In genomic region chr9:98995971-98996504, GRCh38 we compare ENCODE assay signal across 22 cellular contexts. TPM values are rescaled to one million over a fixed set of nuclear protein-coding genes. Genes with fewer than 3 reads are reported as not detected.
"Had no signal": no experiment of that assay in that cellular context is flagged by ENCODE, and none has a peak within 500 bp of the region (broad histone marks: within the 10 kb centered on the region; RNA-seq: fewer than 3 reads in every experiment).

No MANE protein-coding gene starts in this region.

- DNase-seq: activated CD4-positive, alpha-beta T cell treated with anti-CD3 and anti-CD28 coated beads, Interleukin-2, amount 50 U/mL, for 1 hour; activated CD4-positive, CD25-positive, alpha-beta regulatory T cell treated with anti-CD3 and anti-CD28 coated beads, Interleukin-2, amount 50 U/mL, for 72 hours; activated effector memory CD4-positive, alpha-beta T cell treated with Interleukin-2 at 50 U/mL for 16 hours; activated naive CD4-positive, alpha-beta T cell treated with anti-CD3 and anti-CD28 coated beads, Interleukin-2, amount 10 ng/mL, durations not matched to agents 7 days and 5 days; immature natural killer cell; kidney glomerular epithelial cell; left lung; mammary epithelial cell; SJCRH30; stimulated activated CD4-positive, alpha-beta T cell treated with anti-CD3 and anti-CD28 coated beads, Interleukin-2, amount 100 ng/mL, for 48 hours; stimulated activated naive CD4-positive, alpha-beta T cell treated with Interleukin-2 at 50 U/mL for 16 hours; T-helper 1 cell; WERI-Rb-1 had no signal

- H3K36me3 ChIP-seq: left lung, neutrophil, pancreas, SJCRH30, suprapubic skin, upper lobe of left lung, WERI-Rb-1 had no signal

- ATAC-seq: sciatic nerve had no signal

- H3K27ac ChIP-seq: hepatocyte, left lung, neutrophil, pancreas, SJCRH30, suprapubic skin, upper lobe of left lung, WERI-Rb-1 had no signal

- H3K27ac Mint-ChIP-seq: activated naive CD4-positive, alpha-beta T cell treated with anti-CD3 and anti-CD28 coated beads, Interleukin-2, amount 10 ng/mL, durations not matched to agents 7 days and 5 days; immature natural killer cell; mesothelial cell of epicardium had no signal

- H3K9me3 Mint-ChIP-seq: activated naive CD4-positive, alpha-beta T cell treated with anti-CD3 and anti-CD28 coated beads, Interleukin-2, amount 10 ng/mL, durations not matched to agents 7 days and 5 days; immature natural killer cell; mesothelial cell of epicardium; nephron had no signal

- H3K36me3 Mint-ChIP-seq: activated naive CD4-positive, alpha-beta T cell treated with anti-CD3 and anti-CD28 coated beads, Interleukin-2, amount 10 ng/mL, durations not matched to agents 7 days and 5 days; immature natural killer cell; mesothelial cell of epicardium had no signal

- H3K4me3 Mint-ChIP-seq: activated naive CD4-positive, alpha-beta T cell treated with anti-CD3 and anti-CD28 coated beads, Interleukin-2, amount 10 ng/mL, durations not matched to agents 7 days and 5 days; immature natural killer cell; mesothelial cell of epicardium; nephron had no signal

- H3K4me3 ChIP-seq: hepatocyte, left lung, pancreas, SJCRH30, smooth muscle cell, suprapubic skin, upper lobe of left lung had no signal

- H3K9me3 ChIP-seq: left lung, neutrophil, pancreas, SJCRH30, suprapubic skin, upper lobe of left lung had no signal

- H3K27me3 ChIP-seq: hepatocyte, pancreas, SJCRH30, upper lobe of left lung had no signal

RNA-seq across cellular contexts. Expression of gene COL15A1, which starts 52.3 kb away (rescaled TPM):
- polyA plus RNA-seq: mammary epithelial cell had no signal
